ENCODE assay signal across 1 cellular context in the genomic region with DNA sequence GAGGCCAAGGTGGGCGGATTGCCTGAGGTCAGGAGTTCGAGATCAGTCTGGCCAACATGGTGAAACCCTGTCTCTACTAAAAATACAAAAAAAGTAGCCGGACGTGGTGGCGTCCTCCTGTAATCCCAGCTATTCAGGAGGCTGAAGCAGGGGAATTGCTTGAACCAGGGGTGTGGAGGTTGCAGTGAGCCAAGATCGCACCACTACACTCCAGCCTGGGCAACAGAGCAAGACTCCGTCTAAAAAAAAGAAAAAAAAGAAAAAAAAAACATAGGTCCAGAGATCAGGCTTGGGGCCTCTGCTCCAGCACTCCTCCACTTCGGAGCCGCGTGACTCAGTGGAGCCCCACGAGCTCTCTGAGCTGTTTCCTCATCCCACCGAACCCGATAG. TPM values are rescaled to one million over a fixed set of nuclear protein-coding genes. Genes with fewer than 3 reads are reported as not detected.
"Had no signal": no experiment of that assay in that cellular context is flagged by ENCODE, and none has a peak within 500 bp of the region (broad histone marks: within the 10 kb centered on the region; RNA-seq: fewer than 3 reads in every experiment).

No MANE protein-coding gene starts in this region.

RNA-seq across cellular contexts. Expression of a gene that starts 2.6 kb away (rescaled TPM):
- total RNA-seq: foreskin keratinocyte had no signal
- polyA plus RNA-seq: foreskin keratinocyte had no signal
